Comparison of ENCODE assay signal across 8 cellular contexts in genomic region chr6:109483744-109484075, GRCh38. TPM values are rescaled to one million over a fixed set of nuclear protein-coding genes. Genes with fewer than 3 reads are reported as not detected.
DNase-seq lines count a peak whose midpoint lies in the region; ATAC-seq, FAIRE-seq and TF ChIP-seq lines count a peak whose summit lies in the region.

No MANE protein-coding gene starts in this region.

- no peaks in the 10 kb centered on the region for H3K9me3 ChIP-seq in iPS-18a (ENCODE audit: control insufficient read depth, low read depth, low read length)

- FAIRE-seq in D721Med (lab: Jason Lieb, UNC), result no peak

- CTCF ChIA-PET in activated naive CD4-positive, alpha-beta T cell treated with anti-CD3 and anti-CD28 coated beads, Interleukin-2, amount 10 ng/mL, durations not matched to agents 7 days and 5 days (lab: Charles Lee), result no interaction called here
- CTCF ChIA-PET in T-cell (lab: Charles Lee), result interaction anchor here in 1 of 2 donors (0.8 to 1.4 kb wide), 3 partner anchors 8 to 101 kb away, joined by 3 to 4 read pairs (median 3); partner anchors contain the start of gene CD164

- peaks cover 45% of the 10 kb centered on the region for H3K4me1 Mint-ChIP-seq in activated naive CD4-positive, alpha-beta T cell treated with anti-CD3 and anti-CD28 coated beads, Interleukin-2, amount 10 ng/mL, durations not matched to agents 7 days and 5 days
- H3K4me1 Mint-ChIP-seq in T-cell, result peaks cover 43 to 47% (median 45%) of the 10 kb centered on the region in 3 donors

- H3K9ac ChIP-seq in iPS-18a (ENCODE audit: low read length), result no peak overlapping the region

- H3K4me3 ChIP-seq in iPS-18a (ENCODE audit: low read length), result peak overlapping the region; percentile 58

- H3K27me3 Mint-ChIP-seq in activated naive CD4-positive, alpha-beta T cell treated with anti-CD3 and anti-CD28 coated beads, Interleukin-2, amount 10 ng/mL, durations not matched to agents 7 days and 5 days, result peaks cover 7% of the 10 kb centered on the region
- H3K27me3 Mint-ChIP-seq in T-cell, result no peaks in the 10 kb centered on the region

- no peak for ATAC-seq in T-cell (replicated peaks in 1 of 4)

- no peak for TF ChIP-seq CTCF in D721Med (IDR thresholded peaks at IDR 0.05; ENCODE audit: insufficient read depth, missing control alignments)

- no peak overlapping the region for H3K27ac ChIP-seq in iPS-18a (ENCODE audit: low read length)
- H3K27ac ChIP-seq in substantia nigra (ENCODE audit: low read depth, low read length, poor library complexity, severe bottlenecking), result peak overlapping the region; percentile 59

- peaks cover 13% of the 10 kb centered on the region for H3K27me3 ChIP-seq in iPS-18a (ENCODE audit: control insufficient read depth, insufficient read depth, low read length)

- peaks cover 32% of the 10 kb centered on the region for H3K36me3 Mint-ChIP-seq in activated naive CD4-positive, alpha-beta T cell treated with anti-CD3 and anti-CD28 coated beads, Interleukin-2, amount 10 ng/mL, durations not matched to agents 7 days and 5 days
- H3K36me3 Mint-ChIP-seq in T-cell, result peaks cover 27% of the 10 kb centered on the region

- H3K27ac Mint-ChIP-seq in activated naive CD4-positive, alpha-beta T cell treated with anti-CD3 and anti-CD28 coated beads, Interleukin-2, amount 10 ng/mL, durations not matched to agents 7 days and 5 days, result peak overlapping the region; percentile 24
- peak overlapping the region; percentile 65 to 76 for H3K27ac Mint-ChIP-seq in T-cell

- H3K4me1 ChIP-seq in iPS-18a (ENCODE audit: control insufficient read depth, low read depth, low read length), result peaks cover 28% of the 10 kb centered on the region

- no peak for DNase-seq in activated naive CD4-positive, alpha-beta T cell treated with anti-CD3 and anti-CD28 coated beads, Interleukin-2, amount 10 ng/mL, durations not matched to agents 7 days and 5 days
- no peak for DNase-seq in activated naive CD4-positive, alpha-beta T cell treated with Interleukin-2 at 50 U/mL for 16 hours
- DNase-seq in T-cell (no peak), substantia nigra (lab: John Stamatoyannopoulos, UW) (no peak), D721Med (ENCODE audit: insufficient read length, low spot score) (no peak), COR-L47 (lab: John Stamatoyannopoulos, UW) (no peak)
- DNase-seq in stimulated activated CD4-positive, alpha-beta T cell treated with anti-CD3 and anti-CD28 coated beads, Interleukin-15, amount 100 ng/mL, for 24 hours, result no peak

- POLR2A ChIA-PET in T-cell (lab: Charles Lee), result no interaction called here

- H3K9me3 Mint-ChIP-seq in activated naive CD4-positive, alpha-beta T cell treated with anti-CD3 and anti-CD28 coated beads, Interleukin-2, amount 10 ng/mL, durations not matched to agents 7 days and 5 days, result peaks cover 2% of the 10 kb centered on the region
- no peaks in the 10 kb centered on the region for H3K9me3 Mint-ChIP-seq in T-cell

- H3K4me3 Mint-ChIP-seq in activated naive CD4-positive, alpha-beta T cell treated with anti-CD3 and anti-CD28 coated beads, Interleukin-2, amount 10 ng/mL, durations not matched to agents 7 days and 5 days, result peak overlapping the region; percentile 55
- H3K4me3 Mint-ChIP-seq in T-cell, result peak overlapping the region; percentile 68 to 89 (median 81)

- peaks cover 22% of the 10 kb centered on the region for H3K36me3 ChIP-seq in iPS-18a (ENCODE audit: control insufficient read depth, low read depth, low read length)

RNA-seq across cellular contexts. Expression of gene ZBTB24, which starts 0.7 kb away (rescaled TPM):
- 10 to 100 TPM; 14.1 to 21.2 (median 19.5) TPM for total RNA-seq in T-cell

RNA-seq across cellular contexts. Expression of gene MICAL1, which starts 28.1 kb away (rescaled TPM):
- total RNA-seq in T-cell, result 100 to 1,000 TPM in 1 of 5 donors, 10 to 100 TPM in 4; 81.9 to 108 (median 89.5) TPM

RNA-seq across cellular contexts. Expression of gene SMPD2, which starts 43.2 kb away (rescaled TPM):
- total RNA-seq in T-cell, result 10 to 100 TPM; 21.1 to 36.7 (median 23.7) TPM

RNA-seq across cellular contexts. Expression of gene PPIL6, which starts 43.3 kb away (rescaled TPM):
- 1 to 10 TPM in 1 of 5 donors, under 1 TPM in 4; 0.07 to 1.5 (median 0.38) TPM for total RNA-seq in T-cell
